2 cellular contexts compared by ENCODE assay signal in genomic region chr9:130689937-130690700, GRCh38.
TF ChIP-seq lines count a peak whose summit lies in the region.

No MANE protein-coding gene starts in this region.

TF ChIP-seq in IMR-90, 13 proteins besides CTCF, POLR2A, EP300 and RAD21:
- no peak for TF ChIP-seq SMC3 (IDR thresholded peaks at IDR 0.05; ENCODE audit: low read depth, low read length)
- no peak for TF ChIP-seq MXI1 (IDR thresholded peaks at IDR 0.05; ENCODE audit: borderline replicate concordance, low read depth, low read length)
- peak; percentile 72 for TF ChIP-seq BHLHE40 (IDR thresholded peaks at IDR 0.05; ENCODE audit: low read depth, low read length)
- TF ChIP-seq RCOR1 (IDR thresholded peaks at IDR 0.05; ENCODE audit: insufficient replicate concordance, low read length), result no peak

TF ChIP-seq in endothelial cell of umbilical vein, 7 proteins besides CTCF, POLR2A, EP300 and RAD21:
- no peak for TF ChIP-seq POLR2AphosphoS5 (IDR thresholded peaks at IDR 0.05; ENCODE audit: insufficient read depth, low read depth, low read length)
- no peak for TF ChIP-seq JUN (IDR thresholded peaks at IDR 0.05; ENCODE audit: borderline replicate concordance, insufficient read depth, insufficient read length, low read depth)
- TF ChIP-seq MYC (IDR thresholded peaks at IDR 0.05; ENCODE audit: low read depth, low read length), result no peak
- no peak for TF ChIP-seq FOS (IDR thresholded peaks at IDR 0.05; ENCODE audit: borderline replicate concordance, insufficient read depth, low read length)
- TF ChIP-seq GATA2 (IDR thresholded peaks at IDR 0.05; ENCODE audit: insufficient read depth, insufficient read length, low read depth, low read length), result no peak
TF ChIP-seq in endothelial cell of umbilical vein: peak in this region for 0.
